1 cellular context compared by ENCODE assay signal in genomic region chr14:22860377-22860776, GRCh38.
A peak's percentile ranks its signal among the peaks of the same experiment; 100 is the strongest.
TF ChIP-seq lines count a peak whose summit lies in the region.

No MANE protein-coding gene starts in this region.

TF ChIP-seq in HepG2, 621 proteins besides CTCF, POLR2A, EP300 and RAD21:
- TF ChIP-seq ZNF737 (CRISPR knock-in tag; IDR thresholded peaks at IDR 0.05; ENCODE audit: borderline replicate concordance): 0 out of 2 replicates have a peak, but pooled peaks have one; percentile 60
- 0 out of 2 replicates have a peak, but pooled peaks have one; percentile 26 for TF ChIP-seq PHF21A (CRISPR knock-in tag; IDR thresholded peaks at IDR 0.05)
- 0 out of 2 replicates have a peak, but pooled peaks have one; percentile 18 for TF ChIP-seq ZNF263 (CRISPR knock-in tag; IDR thresholded peaks at IDR 0.05)
- 0 out of 2 replicates have a peak, but pooled peaks have one; percentile 23 for TF ChIP-seq ZNF850 (CRISPR knock-in tag; conservative IDR thresholded peaks at IDR 0.05)
